In genomic region chr17:78012428-78012827, GRCh38 we compare ENCODE assay signal across 14 cellular contexts. TPM values are rescaled to one million over a fixed set of nuclear protein-coding genes. Genes with fewer than 3 reads are reported as not detected.
DNase-seq lines count a peak whose midpoint lies in the region; ATAC-seq and TF ChIP-seq lines count a peak whose summit lies in the region.
"Had no signal": no experiment of that assay in that cellular context is flagged by ENCODE, and none has a peak within 500 bp of the region (broad histone marks: within the 10 kb centered on the region; RNA-seq: fewer than 3 reads in every experiment).

No MANE protein-coding gene starts in this region.

- peaks cover 11% of the 10 kb centered on the region for H3K4me1 ChIP-seq in CD4-positive, alpha-beta memory T cell (ENCODE audit: insufficient read depth, low read length)
- H3K4me1 ChIP-seq in GM23338 (ENCODE audit: insufficient read depth) (no peaks in the 10 kb centered on the region), mucosa of descending colon (ENCODE audit: low read depth) (peaks cover 6% of the 10 kb centered on the region)

- H3K4me1 Mint-ChIP-seq in CD4-positive, alpha-beta memory T cell: peaks cover 18 to 42% (median 26%) of the 10 kb centered on the region in 4 donors
- H3K4me1 Mint-ChIP-seq in GM23338 (peaks cover 9% of the 10 kb centered on the region), T-cell (peaks cover 33 to 36% (median 34%) of the 10 kb centered on the region in 3 donors)

- no peaks in the 10 kb centered on the region; the same call in 1 of the 2 replicates for H4K20me1 ChIP-seq in GM23338 (replicated peaks; ENCODE audit: insufficient read depth)

- H3K9me2 ChIP-seq in GM23338 (ENCODE audit: insufficient read depth): no peaks in the 10 kb centered on the region

- H3K27me3 ChIP-seq in CD4-positive, alpha-beta memory T cell (ENCODE audit: insufficient read depth, low read length): no peaks in the 10 kb centered on the region
- no peaks in the 10 kb centered on the region for H3K27me3 ChIP-seq in GM23338 (ENCODE audit: insufficient read depth)

- no peak for DNase-seq in CD4-positive, alpha-beta memory T cell
- DNase-seq in GM23338 (ENCODE audit: low spot score) (no peak), T-cell (no peak), mucosa of descending colon (peak in 1 of 3 donors; percentile 20), SIG-M5 treated with dmso at 0.1 percent for 504 hours (lab: John Stamatoyannopoulos, UW; ENCODE audit: unreplicated experiment) (no peak)
- DNase-seq: C1 segment of cervical spinal cord, DMS53, GF-D8 had no signal

- no peak overlapping the region for H3K4me3 Mint-ChIP-seq in CD4-positive, alpha-beta memory T cell
- H3K4me3 Mint-ChIP-seq in GM23338 (no peak overlapping the region), T-cell (no peak overlapping the region)
- H3K4me3 Mint-ChIP-seq: B cell, IgD-negative memory B cell had no signal

- peaks cover 11 to 37% of the 10 kb centered on the region in 2 donors for H3K36me3 Mint-ChIP-seq in CD4-positive, alpha-beta memory T cell
- H3K36me3 Mint-ChIP-seq in GM23338 (ENCODE audit: low read depth): peaks cover under 1% of the 10 kb centered on the region; the same call in 1 of the 3 replicates
- peaks cover 15% of the 10 kb centered on the region for H3K36me3 Mint-ChIP-seq in T-cell
- H3K36me3 Mint-ChIP-seq: IgD-negative memory B cell had no signal

- no peak overlapping the region for H3K4me2 ChIP-seq in GM23338

- H3K27ac ChIP-seq in CD4-positive, alpha-beta memory T cell (ENCODE audit: low read depth, low read length): no peak overlapping the region
- H3K27ac ChIP-seq in GM23338 (ENCODE audit: low read depth): no peak overlapping the region

- intact Hi-C loops in CD4-positive, alpha-beta memory T cell (cut with micrococcal nuclease): loop anchor here (5.0 kb wide), 1 partner anchor 50 kb away; no protein-coding TSS in a partner anchor
- intact Hi-C loops in mucosa of descending colon (cut with DNase I, micrococcal nuclease): loop anchor here (5.0 to 10.0 kb wide), 2 partner anchors 240 to 468 kb away; no protein-coding TSS in a partner anchor

- no peaks in the 10 kb centered on the region for H3K9me3 ChIP-seq in CD4-positive, alpha-beta memory T cell (ENCODE audit: control insufficient read depth in 1 of 2, low read length in 2 of 2)
- no peaks in the 10 kb centered on the region for H3K9me3 ChIP-seq in mucosa of descending colon

- H2AFZ ChIP-seq in GM23338: no peak overlapping the region

- H3K9me3 Mint-ChIP-seq in CD4-positive, alpha-beta memory T cell: no peaks in the 10 kb centered on the region
- no peaks in the 10 kb centered on the region for H3K9me3 Mint-ChIP-seq in GM23338
- H3K9me3 Mint-ChIP-seq in T-cell: no peaks in the 10 kb centered on the region
- H3K9me3 Mint-ChIP-seq: IgD-negative memory B cell had no signal

- no peak for TF ChIP-seq CTCF in GM23338 (conservative IDR thresholded peaks at IDR 0.05; ENCODE audit: low read depth in 2 of 2)
- no peak for TF ChIP-seq CTCF in mucosa of descending colon (IDR thresholded peaks at IDR 0.05)

- CTCF ChIA-PET in CD4-positive, alpha-beta memory T cell (lab: Charles Lee; ENCODE audit: partially characterized antibody): interaction anchor here (1.0 to 12.2 kb wide), 17 partner anchors 7 to 468 kb away, joined by 3 to 121 read pairs (median 8); partner anchors contain the start of gene TNRC6C
- CTCF ChIA-PET in T-cell (lab: Charles Lee): interaction anchor here (0.6 to 2.0 kb wide), 5 partner anchors 8 to 470 kb away, joined by 3 to 5 read pairs (median 4); no protein-coding TSS in a partner anchor

- ATAC-seq in GM23338 (no peak), T-cell (replicated peaks in 1 of 4) (no peak), mucosa of descending colon (peak; percentile 76), HG02840 (IDR thresholded peaks at IDR 0.05; ENCODE audit: low FRiP score, unreplicated experiment) (no peak), GM18909 (IDR thresholded peaks at IDR 0.05; ENCODE audit: poor library complexity, unreplicated experiment) (no peak), HG03457 (IDR thresholded peaks at IDR 0.05; ENCODE audit: unreplicated experiment) (no peak)
- ATAC-seq: HCT116 had no signal

- H3K27me3 Mint-ChIP-seq in CD4-positive, alpha-beta memory T cell: no peaks in the 10 kb centered on the region
- no peaks in the 10 kb centered on the region for H3K27me3 Mint-ChIP-seq in GM23338 (ENCODE audit: insufficient read depth, low read depth, poor library complexity)
- H3K27me3 Mint-ChIP-seq in T-cell: no peaks in the 10 kb centered on the region
- H3K27me3 Mint-ChIP-seq: B cell, IgD-negative memory B cell had no signal

- no peaks in the 10 kb centered on the region for H3K79me2 ChIP-seq in GM23338 (replicated peaks; ENCODE audit: insufficient read depth)

- no peak overlapping the region for H3K4me3 ChIP-seq in CD4-positive, alpha-beta memory T cell (ENCODE audit: low read length in 2 of 2)
- no peak overlapping the region for H3K4me3 ChIP-seq in GM23338
- H3K4me3 ChIP-seq in mucosa of descending colon: no peak overlapping the region

- H3F3A ChIP-seq in GM23338 (replicated peaks; ENCODE audit: low read depth): peaks cover 6% of the 10 kb centered on the region

- POLR2A ChIA-PET in CD4-positive, alpha-beta memory T cell (lab: Charles Lee; ENCODE audit: partially characterized antibody): interaction anchor here (0.6 to 6.2 kb wide), 2 partner anchors 54 to 201 kb away, joined by 3 to 63 read pairs; partner anchors contain the start of gene TNRC6C
- POLR2A ChIA-PET in T-cell (lab: Charles Lee): interaction anchor here in 1 of 2 donors (0.6 to 1.7 kb wide), 2 partner anchors 54 to 677 kb away, joined by 4 read pairs; partner anchors contain the start of gene TNRC6C

- H3K36me3 ChIP-seq in CD4-positive, alpha-beta memory T cell (ENCODE audit: insufficient read depth, low read length): peaks cover 5% of the 10 kb centered on the region
- H3K36me3 ChIP-seq in GM23338 (ENCODE audit: insufficient read depth): peaks cover 10% of the 10 kb centered on the region
- no peaks in the 10 kb centered on the region for H3K36me3 ChIP-seq in mucosa of descending colon (ENCODE audit: low read depth)

- H3K27ac Mint-ChIP-seq in CD4-positive, alpha-beta memory T cell: peak overlapping the region in 4 of 7 donors; percentile 21 to 70 (median 36)
- H3K27ac Mint-ChIP-seq in GM23338: 0 out of 2 replicates have a peak overlapping the region, but pooled peaks have one; percentile 8
- H3K27ac Mint-ChIP-seq in T-cell: peak overlapping the region; percentile 28 to 61
- H3K27ac Mint-ChIP-seq: B cell, IgD-negative memory B cell had no signal

TF ChIP-seq in GM23338, 12 proteins besides CTCF, POLR2A, EP300 and RAD21 (continues in another document):
- TF ChIP-seq CREB1 (CRISPR knock-in tag; IDR thresholded peaks at IDR 0.05; ENCODE audit: low read depth) (no peak), ZNF114 (CRISPR knock-in tag; IDR thresholded peaks at IDR 0.05) (no peak)

RNA-seq across cellular contexts. Expression of gene TNRC6C, which starts 53.9 kb away (rescaled TPM):
- total RNA-seq in CD4-positive, alpha-beta memory T cell: 100 to 1,000 TPM; 105 to 112 TPM
- polyA plus RNA-seq in CD4-positive, alpha-beta memory T cell: 1 to 10 TPM; 1.3 to 9.4 TPM
- 16.2 and 16.6 TPM in 2 replicates for total RNA-seq in GM23338 (2014; rRNA removed; shearing (Covaris generic))
- 8.6 and 10.1 TPM in 2 replicates for polyA plus RNA-seq in GM23338 (2016; fragmentation: Nextera tagmentation; extraction: Ambion mirVana)
- total RNA-seq in T-cell: 100 to 1,000 TPM in 1 of 5 donors, 10 to 100 TPM in 4; 87.1 to 116 (median 94.3) TPM
- total RNA-seq in mucosa of descending colon: 10 to 100 TPM; 13.7 to 32.6 (median 20.7) TPM
